Comparison of ENCODE assay signal across 17 cellular contexts in the genomic region with DNA sequence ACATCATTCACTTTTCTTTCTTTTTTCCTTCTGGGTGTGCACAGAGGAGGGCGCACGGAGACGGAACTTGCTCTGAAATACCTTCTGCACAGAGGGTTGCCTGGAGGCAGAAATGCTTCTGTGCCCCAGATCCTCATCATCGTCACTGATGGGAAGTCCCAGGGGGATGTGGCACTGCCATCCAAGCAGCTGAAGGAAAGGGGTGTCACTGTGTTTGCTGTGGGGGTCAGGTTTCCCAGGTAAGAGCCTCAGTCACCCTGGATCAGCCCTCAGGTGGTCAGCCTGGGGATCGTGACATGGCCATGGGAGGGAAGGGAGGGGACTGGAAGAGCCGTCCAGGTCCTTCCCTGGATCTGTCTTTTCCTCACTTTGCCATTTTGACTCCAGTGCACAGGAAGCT. TPM values are rescaled to one million over a fixed set of nuclear protein-coding genes. Genes with fewer than 3 reads are reported as not detected.
DNase-seq lines count a peak whose midpoint lies in the region; ATAC-seq and TF ChIP-seq lines count a peak whose summit lies in the region.
"Had no signal": no experiment of that assay in that cellular context is flagged by ENCODE, and none has a peak within 500 bp of the region (broad histone marks: within the 10 kb centered on the region; RNA-seq: fewer than 3 reads in every experiment).

No MANE protein-coding gene starts in this region.

- no peak overlapping the region for H3K4me2 ChIP-seq in mesenchymal stem cell (ENCODE audit: low read length, poor library complexity, severe bottlenecking)

- H2BK15ac ChIP-seq in mesenchymal stem cell (ENCODE audit: low read depth, poor library complexity, severe bottlenecking) = no peak overlapping the region

- H3K18ac ChIP-seq in mesenchymal stem cell (ENCODE audit: low read depth in 1 of 2, low read length in 2 of 2) = peak overlapping the region in 1 of 2 experiments; percentile 80

- H3K27me3 ChIP-seq in right atrium auricular region = no peaks in the 10 kb centered on the region
- H3K27me3 ChIP-seq in mesenchymal stem cell (ENCODE audit: control insufficient read depth in 1 of 2, insufficient read depth in 1 of 2, low read length in 2 of 2) = peaks cover 2 to 46% of the 10 kb centered on the region in 2 experiments
- H3K27me3 ChIP-seq in spleen (replicated peaks in 1 of 7) = peaks cover 0 to 6% (median 0%) of the 10 kb centered on the region in 7 donors
- H3K27me3 ChIP-seq: BLaER1 treated with 17β-estradiol and CSF1 and Interleukin-3, amounts not matched to agents 10 nM and 100 nM had no signal

- DNase-seq in cardiac septum (ENCODE audit: low spot score) = peak; percentile 17
- no peak for DNase-seq in right atrium auricular region (ENCODE audit: low spot score)
- no peak for DNase-seq in mesenchymal stem cell
- peak; percentile 56 for DNase-seq in spleen
- DNase-seq in DMS53 (lab: John Stamatoyannopoulos, UW) = no peak
- DNase-seq in NCI-H2196 treated with DMSO at 0.1 percent for 48 hours (lab: John Stamatoyannopoulos, UW; ENCODE audit: unreplicated experiment) = no peak
- no peak for DNase-seq in activated CD4-positive, alpha-beta T cell treated with anti-CD3 and anti-CD28 coated beads for 48 hours
- DNase-seq: 8988T; CD8-positive, alpha-beta T cell; DMS 273 treated with DMSO at 0.1 percent for 48 hours; H9 had no signal

- no peaks in the 10 kb centered on the region for H3K79me1 ChIP-seq in mesenchymal stem cell (replicated peaks; ENCODE audit: low read length, poor library complexity, severe bottlenecking)

- H3K14ac ChIP-seq in mesenchymal stem cell (ENCODE audit: low read length in 2 of 2) = peak overlapping the region in 1 of 2 experiments; percentile 35

- intact Hi-C loops in cardiac septum (cut with DNase I) = loop anchor here (5.0 kb wide), 1 partner anchor 100 kb away; a partner anchor contains a TSS
- intact Hi-C loops in spleen (cut with DNase I; ENCODE audit: low total_unique reads) = no loop called here

- H3K9me3 ChIP-seq in right atrium auricular region (no peaks in the 10 kb centered on the region), mesenchymal stem cell (ENCODE audit: control insufficient read depth, low read length) (no peaks in the 10 kb centered on the region), spleen (no peaks in the 10 kb centered on the region)
- H3K9me3 ChIP-seq: BLaER1 treated with 17β-estradiol and CSF1 and Interleukin-3, amounts not matched to agents 10 nM and 100 nM had no signal

- peak overlapping the region; percentile 49 to 89 for H2BK12ac ChIP-seq in mesenchymal stem cell (ENCODE audit: low read length in 2 of 2)

- H2BK5ac ChIP-seq in mesenchymal stem cell (ENCODE audit: low read depth, low read length, poor library complexity, severe bottlenecking) = no peak overlapping the region

- ATAC-seq in HG03175 (IDR thresholded peaks at IDR 0.05; ENCODE audit: unreplicated experiment) = no peak
- ATAC-seq: CD8-positive, alpha-beta T cell had no signal

- peak overlapping the region; percentile 84 for H2AK5ac ChIP-seq in mesenchymal stem cell (ENCODE audit: low read length, severe bottlenecking)

- H3K23ac ChIP-seq in mesenchymal stem cell (ENCODE audit: low read length in 2 of 2) = no peak overlapping the region

- peak overlapping the region; percentile 76 for H4K8ac ChIP-seq in mesenchymal stem cell (ENCODE audit: low read length)

- H3K4me3 ChIP-seq in right atrium auricular region = no peak overlapping the region
- H3K4me3 ChIP-seq in mesenchymal stem cell (ENCODE audit: insufficient read depth in 1 of 2, low read depth in 1 of 2, low read length in 2 of 2) = no peak overlapping the region
- no peak overlapping the region for H3K4me3 ChIP-seq in spleen
- H3K4me3 ChIP-seq: BLaER1 treated with 17β-estradiol and CSF1 and Interleukin-3, amounts not matched to agents 10 nM and 100 nM had no signal

- no peak for TF ChIP-seq CTCF in right atrium auricular region (IDR thresholded peaks at IDR 0.05)
- TF ChIP-seq CTCF in spleen (IDR thresholded peaks at IDR 0.05 in 8 of 11, conservative IDR thresholded peaks at IDR 0.05 in 3 of 11) = no peak

- H2BK120ac ChIP-seq in mesenchymal stem cell (ENCODE audit: low read depth, low read length) = peak overlapping the region; percentile 73

- no peaks in the 10 kb centered on the region for H3K36me3 ChIP-seq in right atrium auricular region
- no peaks in the 10 kb centered on the region for H3K36me3 ChIP-seq in mesenchymal stem cell (ENCODE audit: control insufficient read depth in 1 of 2, insufficient read depth in 2 of 2, low read depth in 1 of 2, low read length in 2 of 2)
- no peaks in the 10 kb centered on the region for H3K36me3 ChIP-seq in spleen
- H3K36me3 ChIP-seq: BLaER1 treated with 17β-estradiol and CSF1 and Interleukin-3, amounts not matched to agents 10 nM and 100 nM had no signal

- H3K4ac ChIP-seq in mesenchymal stem cell (ENCODE audit: low read depth in 1 of 2, low read length in 2 of 2) = peak overlapping the region in 1 of 2 experiments; percentile 60

- no peak for TF ChIP-seq POLR2A in spleen (IDR thresholded peaks at IDR 0.05)

- H3K4me1 ChIP-seq in right atrium auricular region (peaks cover 0 to 25% of the 10 kb centered on the region in 2 donors), mesenchymal stem cell (ENCODE audit: control insufficient read depth, insufficient read depth, low read depth, low read length) (peaks cover 12% of the 10 kb centered on the region), spleen (no peaks in the 10 kb centered on the region)

- no peak overlapping the region for H3K9ac ChIP-seq in mesenchymal stem cell (ENCODE audit: low read length)
- H3K9ac ChIP-seq: BLaER1 treated with 17β-estradiol and CSF1 and Interleukin-3, amounts not matched to agents 10 nM and 100 nM had no signal

- peak overlapping the region; percentile 88 for H4K91ac ChIP-seq in mesenchymal stem cell (ENCODE audit: low read length)

- H3K27ac ChIP-seq in right atrium auricular region (no peak overlapping the region), mesenchymal stem cell (ENCODE audit: low read length, poor library complexity, severe bottlenecking) (no peak overlapping the region), spleen (no peak overlapping the region)
- H3K27ac ChIP-seq: BLaER1 treated with 17β-estradiol and CSF1 and Interleukin-3, amounts not matched to agents 10 nM and 100 nM; HL-60 had no signal

- 94% methylated on average over 6 of the region's 6 CpGs for WGBS in mesenchymal stem cell
- WGBS in spleen, 5 donors = 86 to 93% (median 93%) methylated on average over 6 of the region's 6 CpGs

- H2AFZ ChIP-seq in mesenchymal stem cell (ENCODE audit: low read depth, low read length) = no peak overlapping the region

RNA-seq across cellular contexts. Expression of a gene that starts 33.6 kb away (rescaled TPM):
- not detected for total RNA-seq in cardiac septum
- not detected for total RNA-seq in right atrium auricular region
- 0.07 TPM for polyA plus RNA-seq in mesenchymal stem cell (2013, experiment 1 of 2)
- polyA plus RNA-seq in mesenchymal stem cell (2013, experiment 2 of 2) = 0.12 TPM
- 1 to 10 TPM in 4 of 7 donors, under 1 TPM in 2, not detected in 1; 0.46 to 1.9 (median 1.3) TPM for total RNA-seq in spleen
- polyA plus RNA-seq in spleen = under 1 TPM; 0.02 to 0.22 (median 0.07) TPM
- total RNA-seq: A673; CD8-positive, alpha-beta T cell; HT1080 had no signal
- polyA plus RNA-seq: AG04450 had no signal

Comparison
In these comparisons a context has a peak if more than half of its experiments do, and no peak if none do; other contexts are left out.
1. DNase-seq: peak in cardiac septum (single experiment) and spleen (single experiment); none in right atrium auricular region (single experiment), mesenchymal stem cell (single experiment), DMS53 (single experiment), NCI-H2196 treated with DMSO at 0.1 percent for 48 hours (single experiment) and activated CD4-positive, alpha-beta T cell treated with anti-CD3 and anti-CD28 coated beads for 48 hours (single experiment).